Comparison of ENCODE assay signal across 8 cellular contexts in the genomic region with DNA sequence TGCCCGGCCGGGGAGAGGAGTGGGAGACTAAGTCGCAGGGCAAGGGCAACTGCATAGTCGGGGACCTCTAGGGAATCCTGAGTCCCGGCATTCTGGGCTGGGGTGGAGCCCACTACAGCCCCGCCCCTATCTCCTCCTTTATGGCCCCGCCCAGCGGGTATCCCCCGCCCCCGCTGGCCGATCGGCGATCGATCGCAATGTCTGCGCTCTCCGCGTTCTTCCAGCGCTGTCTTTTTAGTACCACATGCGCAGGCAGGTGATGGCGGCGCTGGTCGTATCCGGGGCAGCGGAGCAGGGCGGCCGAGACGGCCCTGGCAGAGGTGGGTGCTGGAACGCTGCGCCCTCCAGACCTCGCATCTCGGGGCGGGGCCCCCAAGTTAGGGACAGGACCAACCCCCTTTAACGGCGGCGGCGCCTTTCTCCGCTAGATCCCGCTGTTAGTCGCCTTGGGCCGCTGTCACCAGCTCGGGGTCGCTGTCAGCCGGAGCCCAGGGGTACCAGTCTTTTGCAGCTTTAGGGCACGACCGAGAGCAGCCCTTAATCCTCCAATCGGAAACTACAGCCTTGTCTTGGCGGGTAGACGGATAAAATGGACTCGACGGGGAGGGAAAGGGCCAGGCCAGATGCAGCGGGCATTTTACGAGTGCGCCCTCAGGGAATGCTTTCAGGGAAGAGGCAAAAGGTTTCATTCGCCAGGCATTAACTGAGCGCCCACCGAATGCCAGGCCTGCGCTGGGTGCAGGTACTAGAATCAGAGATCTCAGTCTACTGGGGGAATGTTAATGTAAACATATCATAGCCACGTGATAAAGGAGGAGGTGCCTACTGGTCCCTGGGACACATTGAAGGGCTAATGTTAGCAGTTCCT. TPM values are rescaled to one million over a fixed set of nuclear protein-coding genes. Genes with fewer than 3 reads are reported as not detected.
DNase-seq lines count a peak whose midpoint lies in the region; ATAC-seq and TF ChIP-seq lines count a peak whose summit lies in the region.

A gene (plus strand): TSS at position 243 of the 868 bp plus-strand sequence. CDS start 17 bp downstream, at position 260.

- peak within 1 kb of the TSS; percentile 98 for H3K4me3 Mint-ChIP-seq in progenitor cell of endocrine pancreas (ENCODE audit: low read depth)

- intact Hi-C loops in T-helper 1 cell treated with Interleukin-12 subunit alpha and Interleukin-12 subunit beta and Interleukin-4 antibody, amounts not matched to agents 30 ng/mL and 1 ng/mL, for 36 hours (cut with micrococcal nuclease) = loop anchor here (1.0 to 2.0 kb wide), 9 partner anchors 11 to 381 kb away; a partner anchor contains a TSS
- intact Hi-C loops in left cardiac atrium (cut with DNase I) = loop anchor here (5.0 to 10.0 kb wide), 4 partner anchors 108 to 365 kb away; no protein-coding TSS in a partner anchor

- peak within 1 kb of the TSS; percentile 94 for H3K27ac Mint-ChIP-seq in progenitor cell of endocrine pancreas

- peaks cover 4% of the 10 kb centered on the region for H3K4me1 Mint-ChIP-seq in progenitor cell of endocrine pancreas (ENCODE audit: low read depth)

- peak; percentile 80 for ATAC-seq in HG02610 (IDR thresholded peaks at IDR 0.05; ENCODE audit: unreplicated experiment)
- peak; percentile 85 to 90 for ATAC-seq in left cardiac atrium

- no peaks in the 10 kb centered on the region for H3K9me3 Mint-ChIP-seq in progenitor cell of endocrine pancreas (ENCODE audit: low read depth)

- no peak for TF ChIP-seq CTCF in progenitor cell of endocrine pancreas (IDR thresholded peaks at IDR 0.05; ENCODE audit: unreplicated experiment)

- H3K27me3 Mint-ChIP-seq in progenitor cell of endocrine pancreas = peaks cover 14% of the 10 kb centered on the region

- DNase-seq in GM04504 (ENCODE audit: low read depth) (peak; percentile 84), NCI-H1436 treated with DMSO at 0.1 percent for 48 hours (lab: John Stamatoyannopoulos, UW) (peak; percentile 42), amniotic epithelial cell (ENCODE audit: low read depth) (peak; percentile 86), left cardiac atrium (peak; percentile 92), progenitor cell of endocrine pancreas (ENCODE audit: low spot score, unreplicated experiment) (peak; percentile 76), ureter (ENCODE audit: low spot score) (peak; percentile 92)

- no peaks in the 10 kb centered on the region for H3K36me3 Mint-ChIP-seq in progenitor cell of endocrine pancreas (ENCODE audit: insufficient read depth)

RNA-seq across cellular contexts. Expression of the gene that starts here (rescaled TPM):
- total RNA-seq in T-helper 1 cell treated with Interleukin-12 subunit alpha and Interleukin-12 subunit beta and Interleukin-4 antibody, amounts not matched to agents 30 ng/mL and 1 ng/mL, for 36 hours = 48.8 and 52.3 TPM in 2 replicates
- total RNA-seq in left cardiac atrium = 10 to 100 TPM; 21.2 to 30.8 TPM
- 39.1 and 44.0 TPM in 2 replicates for total RNA-seq in progenitor cell of endocrine pancreas
- 68.8 TPM for total RNA-seq in ureter

Comparison
In these comparisons a context has a peak if more than half of its experiments do, and no peak if none do; other contexts are left out.
1. Peak in every context shown above with its lines: DNase-seq and ATAC-seq.
2. DNase-seq: peak in every context shown above with its lines; median percentile 92 in left cardiac atrium; 92 in ureter; 86 in amniotic epithelial cell; 84 in GM04504; 76 in progenitor cell of endocrine pancreas; 42 in NCI-H1436 treated with DMSO at 0.1 percent for 48 hours.